ENCODE assay signal across 9 cellular contexts in genomic region chr17:71084219-71084618, GRCh38.
A peak's percentile ranks its signal among the peaks of the same experiment; 100 is the strongest.
DNase-seq lines count a peak whose midpoint lies in the region; ATAC-seq and TF ChIP-seq lines count a peak whose summit lies in the region.
"Had no signal": no experiment of that assay in that cellular context is flagged by ENCODE, and none has a peak within 500 bp of the region (broad histone marks: within the 10 kb centered on the region; RNA-seq: fewer than 3 reads in every experiment).

No MANE protein-coding gene starts in this region.

- no peak overlapping the region for H3K4me3 Mint-ChIP-seq in activated CD8-positive, alpha-beta memory T cell treated with anti-CD3 and anti-CD28 coated beads, Interleukin-2, amount 10 ng/mL, durations not matched to agents 7 days and 5 days

- no peaks in the 10 kb centered on the region for H3K9me3 ChIP-seq in RWPE2 (ENCODE audit: severe bottlenecking)

- H3K27me3 ChIP-seq in RWPE2 (ENCODE audit: insufficient read depth, poor library complexity, severe bottlenecking): no peaks in the 10 kb centered on the region

- H3K27ac Mint-ChIP-seq in activated CD8-positive, alpha-beta memory T cell treated with anti-CD3 and anti-CD28 coated beads, Interleukin-2, amount 10 ng/mL, durations not matched to agents 7 days and 5 days: no peak overlapping the region

- no peaks in the 10 kb centered on the region for H3K4me1 ChIP-seq in RWPE2 (ENCODE audit: insufficient read depth, poor library complexity, severe bottlenecking)

- H3K36me3 Mint-ChIP-seq in activated CD8-positive, alpha-beta memory T cell treated with anti-CD3 and anti-CD28 coated beads, Interleukin-2, amount 10 ng/mL, durations not matched to agents 7 days and 5 days: no peaks in the 10 kb centered on the region

- DNase-seq in COLO668 (lab: John Stamatoyannopoulos, UW; ENCODE audit: unreplicated experiment) (peak; percentile 55), HEK293T (ENCODE audit: extremely low spot score) (peak; percentile 53), RWPE2 (ENCODE audit: low spot score) (no peak), iPS DF 4.7 (ENCODE audit: extremely low read depth, low spot score) (peak; percentile 49), mesenteric fat pad (ENCODE audit: low spot score) (no peak)
- no peak for DNase-seq in activated CD8-positive, alpha-beta memory T cell treated with anti-CD3 and anti-CD28 coated beads, Interleukin-2, amount 10 ng/mL, durations not matched to agents 7 days and 5 days

- H3K27me3 Mint-ChIP-seq in activated CD8-positive, alpha-beta memory T cell treated with anti-CD3 and anti-CD28 coated beads, Interleukin-2, amount 10 ng/mL, durations not matched to agents 7 days and 5 days: no peaks in the 10 kb centered on the region

- TF ChIP-seq CTCF in RWPE2 (IDR thresholded peaks at IDR 0.05; ENCODE audit: poor library complexity, severe bottlenecking): peak; percentile 51

- ATAC-seq in RWPE2 (ENCODE audit: low read depth) (peak; percentile 54), HG02678 (IDR thresholded peaks at IDR 0.05; ENCODE audit: unreplicated experiment) (no peak), GM19452 (IDR thresholded peaks at IDR 0.05; ENCODE audit: unreplicated experiment) (no peak)
- no peak for ATAC-seq in activated CD8-positive, alpha-beta memory T cell treated with anti-CD3 and anti-CD28 coated beads, Interleukin-2, amount 10 ng/mL, durations not matched to agents 7 days and 5 days

- peaks cover 6% of the 10 kb centered on the region for H3K9me3 Mint-ChIP-seq in activated CD8-positive, alpha-beta memory T cell treated with anti-CD3 and anti-CD28 coated beads, Interleukin-2, amount 10 ng/mL, durations not matched to agents 7 days and 5 days (ENCODE audit: low read depth)

- CTCF ChIA-PET in HEK293T (lab: Yijun Ruan, JAX): interaction anchor here (0.6 to 2.4 kb wide), 7 partner anchors 10 to 447 kb away, joined by 3 to 11 read pairs (median 3); no protein-coding TSS in a partner anchor
- CTCF ChIA-PET in activated CD8-positive, alpha-beta memory T cell treated with anti-CD3 and anti-CD28 coated beads, Interleukin-2, amount 10 ng/mL, durations not matched to agents 7 days and 5 days (lab: Charles Lee): no interaction called here

- H3K4me1 Mint-ChIP-seq in activated CD8-positive, alpha-beta memory T cell treated with anti-CD3 and anti-CD28 coated beads, Interleukin-2, amount 10 ng/mL, durations not matched to agents 7 days and 5 days: no peaks in the 10 kb centered on the region

- H3K4me3 ChIP-seq in RWPE2 (ENCODE audit: severe bottlenecking): no peak overlapping the region

- H3K27ac ChIP-seq in RWPE2 (ENCODE audit: poor library complexity, severe bottlenecking): no peak overlapping the region
- H3K27ac ChIP-seq: epithelial cell of prostate had no signal

- POLR2A ChIA-PET in HEK293T (lab: Yijun Ruan, JAX): no interaction called here

- no peaks in the 10 kb centered on the region for H3K36me3 ChIP-seq in RWPE2 (ENCODE audit: low read depth)

TF ChIP-seq in HEK293T, 16 proteins besides CTCF, POLR2A, EP300 and RAD21:
- TF ChIP-seq BHLHE40 (IDR thresholded peaks at IDR 0.05; ENCODE audit: borderline replicate concordance) (no peak), LEF1 (IDR thresholded peaks at IDR 0.05; ENCODE audit: borderline replicate concordance) (no peak), SP1 (IDR thresholded peaks at IDR 0.05) (no peak), PKNOX1 (IDR thresholded peaks at IDR 0.05) (no peak), HDGF (IDR thresholded peaks at IDR 0.05; ENCODE audit: borderline replicate concordance) (no peak), SUZ12 (IDR thresholded peaks at IDR 0.05) (no peak), FOXK2 (IDR thresholded peaks at IDR 0.05) (no peak), FOXM1 (IDR thresholded peaks at IDR 0.05; ENCODE audit: borderline replicate concordance) (no peak), ARNT (IDR thresholded peaks at IDR 0.05) (no peak), ZNF384 (IDR thresholded peaks at IDR 0.05) (no peak)

Comparison
In these comparisons a context has a peak if more than half of its experiments do, and no peak if none do; other contexts are left out.
1. DNase-seq: peak in COLO668 (single experiment), HEK293T (single experiment) and iPS DF 4.7 (single experiment); none in RWPE2 (single experiment), mesenteric fat pad (single experiment) and activated CD8-positive, alpha-beta memory T cell treated with anti-CD3 and anti-CD28 coated beads, Interleukin-2, amount 10 ng/mL, durations not matched to agents 7 days and 5 days (single experiment).